ENCODE assay signal across 20 cellular contexts in genomic region chr14:94109915-94110250, GRCh38. TPM values are rescaled to one million over a fixed set of nuclear protein-coding genes. Genes with fewer than 3 reads are reported as not detected.
A peak's percentile ranks its signal among the peaks of the same experiment; 100 is the strongest.
DNase-seq lines count a peak whose midpoint lies in the region; ATAC-seq and TF ChIP-seq lines count a peak whose summit lies in the region.
"Had no signal": no experiment of that assay in that cellular context is flagged by ENCODE, and none has a peak within 500 bp of the region (broad histone marks: within the 10 kb centered on the region; RNA-seq: fewer than 3 reads in every experiment).

No MANE protein-coding gene starts in this region.

- TF ChIP-seq POLR2A in tibial nerve (IDR thresholded peaks at IDR 0.05), result no peak

- no peaks in the 10 kb centered on the region for H3K27me3 Mint-ChIP-seq in activated CD8-positive, alpha-beta T cell treated with anti-CD3 and anti-CD28 coated beads, Interleukin-2, amount 10 ng/mL, durations not matched to agents 7 days and 5 days (ENCODE audit: low read depth)
- H3K27me3 Mint-ChIP-seq in activated CD8-positive, alpha-beta T cell treated with anti-CD3 and anti-CD28 coated beads for 36 hours, result no peaks in the 10 kb centered on the region

- DNase-seq in activated CD8-positive, alpha-beta T cell treated with anti-CD3 and anti-CD28 coated beads, Interleukin-2, amount 10 ng/mL, durations not matched to agents 7 days and 5 days, result no peak
- DNase-seq in activated CD8-positive, alpha-beta T cell treated with anti-CD3 and anti-CD28 coated beads for 36 hours, result no peak
- DNase-seq in ecto neural progenitor cell (ENCODE audit: low spot score) (peak; percentile 30), tibial nerve (ENCODE audit: low spot score in 2 of 2) (no peak), epidermal melanocyte (ENCODE audit: insufficient read length, low spot score) (no peak), ACHN (no peak), NCI-H2171 treated with DMSO at 0.1 percent for 48 hours (lab: John Stamatoyannopoulos, UW) (no peak)
- DNase-seq: activated CD4-positive, alpha-beta T cell treated with anti-CD3 and anti-CD28 coated beads for 48 hours; CD4-positive, CD25-positive, alpha-beta regulatory T cell; Karpas-422; kidney; NCI-H1436; NCI-H345; posterior cingulate gyrus; SJCRH30 had no signal

- CTCF ChIA-PET in activated CD8-positive, alpha-beta T cell treated with anti-CD3 and anti-CD28 coated beads, Interleukin-2, amount 10 ng/mL, durations not matched to agents 7 days and 5 days (lab: Charles Lee), result no interaction called here
- CTCF ChIA-PET in activated CD8-positive, alpha-beta T cell treated with anti-CD3 and anti-CD28 coated beads for 36 hours (lab: Charles Lee), result interaction anchor here (1.2 kb wide), 1 partner anchor 10 kb away, joined by 3 read pairs; no protein-coding TSS in a partner anchor

- ATAC-seq in activated CD8-positive, alpha-beta T cell treated with anti-CD3 and anti-CD28 coated beads, Interleukin-2, amount 10 ng/mL, durations not matched to agents 7 days and 5 days, result no peak
- ATAC-seq in activated CD8-positive, alpha-beta T cell treated with anti-CD3 and anti-CD28 coated beads for 36 hours, result no peak

- H3K4me3 ChIP-seq in muscle layer of duodenum (ENCODE audit: low read depth in 1 of 2, low read length in 2 of 2) (no peak overlapping the region), tibial nerve (peak overlapping the region in 1 of 4 donors; percentile 56)
- H3K4me3 ChIP-seq: A549, GM23248, SJCRH30 had no signal

- no peak for TF ChIP-seq CTCF in activated CD8-positive, alpha-beta T cell treated with anti-CD3 and anti-CD28 coated beads for 36 hours (IDR thresholded peaks at IDR 0.05)
- TF ChIP-seq CTCF in tibial nerve (IDR thresholded peaks at IDR 0.05), result no peak

- H3K9me3 ChIP-seq in muscle layer of duodenum (ENCODE audit: control insufficient read depth in 1 of 2, low read length in 2 of 2) (no peaks in the 10 kb centered on the region), tibial nerve (no peaks in the 10 kb centered on the region)
- H3K9me3 ChIP-seq: A549, mucosa of descending colon, SJCRH30 had no signal

- no peaks in the 10 kb centered on the region for H3K36me3 ChIP-seq in muscle layer of duodenum (ENCODE audit: control insufficient read depth in 1 of 2, insufficient read depth in 2 of 2, low read length in 2 of 2)
- H3K36me3 ChIP-seq in tibial nerve, result no peaks in the 10 kb centered on the region
- H3K36me3 ChIP-seq: SJCRH30 had no signal

- in situ Hi-C loops in ACHN (cut with HindIII; ENCODE audit: low pct_ligation_motif_present, low pct_unique_long_range_greater_than_20kb, low sequenced_read_pairs), result no loop called here

- intact Hi-C loops in activated CD8-positive, alpha-beta T cell treated with anti-CD3 and anti-CD28 coated beads for 36 hours (cut with micrococcal nuclease), result no loop called here

- no peaks in the 10 kb centered on the region for H3K9me3 Mint-ChIP-seq in activated CD8-positive, alpha-beta T cell treated with anti-CD3 and anti-CD28 coated beads, Interleukin-2, amount 10 ng/mL, durations not matched to agents 7 days and 5 days (ENCODE audit: insufficient read depth)
- no peaks in the 10 kb centered on the region for H3K9me3 Mint-ChIP-seq in activated CD8-positive, alpha-beta T cell treated with anti-CD3 and anti-CD28 coated beads for 36 hours
- H3K9me3 Mint-ChIP-seq: CD4-positive, CD25-positive, alpha-beta regulatory T cell had no signal

- peaks cover 33% of the 10 kb centered on the region for H3K4me1 Mint-ChIP-seq in activated CD8-positive, alpha-beta T cell treated with anti-CD3 and anti-CD28 coated beads, Interleukin-2, amount 10 ng/mL, durations not matched to agents 7 days and 5 days (ENCODE audit: low read depth)
- H3K4me1 Mint-ChIP-seq in activated CD8-positive, alpha-beta T cell treated with anti-CD3 and anti-CD28 coated beads for 36 hours (ENCODE audit: low read depth), result no peaks in the 10 kb centered on the region

- 83 to 92% methylated on average over 2 of the region's 2 CpGs for WGBS in tibial nerve, 2 donors

- H3K4me3 Mint-ChIP-seq in activated CD8-positive, alpha-beta T cell treated with anti-CD3 and anti-CD28 coated beads, Interleukin-2, amount 10 ng/mL, durations not matched to agents 7 days and 5 days, result no peak overlapping the region
- H3K4me3 Mint-ChIP-seq in activated CD8-positive, alpha-beta T cell treated with anti-CD3 and anti-CD28 coated beads for 36 hours, result no peak overlapping the region
- H3K4me3 Mint-ChIP-seq: CD4-positive, CD25-positive, alpha-beta regulatory T cell had no signal

- peak overlapping the region; percentile 64 for H3K27ac Mint-ChIP-seq in activated CD8-positive, alpha-beta T cell treated with anti-CD3 and anti-CD28 coated beads, Interleukin-2, amount 10 ng/mL, durations not matched to agents 7 days and 5 days
- no peak overlapping the region for H3K27ac Mint-ChIP-seq in activated CD8-positive, alpha-beta T cell treated with anti-CD3 and anti-CD28 coated beads for 36 hours
- H3K27ac Mint-ChIP-seq: CD4-positive, CD25-positive, alpha-beta regulatory T cell had no signal

- POLR2A ChIA-PET in activated CD8-positive, alpha-beta T cell treated with anti-CD3 and anti-CD28 coated beads, Interleukin-2, amount 10 ng/mL, durations not matched to agents 7 days and 5 days (lab: Charles Lee), result no interaction called here
- POLR2A ChIA-PET in activated CD8-positive, alpha-beta T cell treated with anti-CD3 and anti-CD28 coated beads for 36 hours (lab: Charles Lee), result no interaction called here

- no peak for TF ChIP-seq EP300 in tibial nerve (IDR thresholded peaks at IDR 0.05)

- H3K36me3 Mint-ChIP-seq in activated CD8-positive, alpha-beta T cell treated with anti-CD3 and anti-CD28 coated beads, Interleukin-2, amount 10 ng/mL, durations not matched to agents 7 days and 5 days (ENCODE audit: low read depth), result peaks cover 10% of the 10 kb centered on the region
- H3K36me3 Mint-ChIP-seq in activated CD8-positive, alpha-beta T cell treated with anti-CD3 and anti-CD28 coated beads for 36 hours (ENCODE audit: low read depth), result no peaks in the 10 kb centered on the region
- H3K36me3 Mint-ChIP-seq: CD4-positive, CD25-positive, alpha-beta regulatory T cell had no signal

- H3K27me3 ChIP-seq in muscle layer of duodenum (ENCODE audit: low read depth, low read length), result no peaks in the 10 kb centered on the region
- no peaks in the 10 kb centered on the region for H3K27me3 ChIP-seq in tibial nerve
- H3K27me3 ChIP-seq: SJCRH30 had no signal

- peak overlapping the region; percentile 83 for H3K27ac ChIP-seq in muscle layer of duodenum (ENCODE audit: low read length)
- H3K27ac ChIP-seq in tibial nerve, result peak overlapping the region; percentile 84 to 94 (median 88)
- H3K27ac ChIP-seq: A549, epithelial cell of prostate, GM23248, SJCRH30 had no signal

- peaks cover 2 to 4% of the 10 kb centered on the region in 2 donors for H3K4me1 ChIP-seq in muscle layer of duodenum (ENCODE audit: control insufficient read depth in 1 of 2, insufficient read depth in 2 of 2, low read length in 2 of 2)
- peaks cover 0 to 36% (median 10%) of the 10 kb centered on the region in 4 donors for H3K4me1 ChIP-seq in tibial nerve
- H3K4me1 ChIP-seq: A549, SJCRH30 had no signal

RNA-seq across cellular contexts. Expression of gene IFI27, which starts 0.7 kb away (rescaled TPM):
- total RNA-seq in activated CD8-positive, alpha-beta T cell treated with anti-CD3 and anti-CD28 coated beads, Interleukin-2, amount 10 ng/mL, durations not matched to agents 7 days and 5 days, result 100 to 1,000 TPM; 116 to 129 TPM
- 1 to 10 TPM in 1 of 2 experiments, under 1 TPM in 1; 0.86 to 4.1 TPM for total RNA-seq in activated CD8-positive, alpha-beta T cell treated with anti-CD3 and anti-CD28 coated beads for 36 hours
- total RNA-seq in tibial nerve, result 100 to 1,000 TPM; 118 to 502 (median 368) TPM
- total RNA-seq: GM23248 had no signal

RNA-seq across cellular contexts. Expression of gene IFI27L2, which starts 19.5 kb away (rescaled TPM):
- 10 to 100 TPM; 65.2 to 74.6 TPM for total RNA-seq in activated CD8-positive, alpha-beta T cell treated with anti-CD3 and anti-CD28 coated beads, Interleukin-2, amount 10 ng/mL, durations not matched to agents 7 days and 5 days
- total RNA-seq in activated CD8-positive, alpha-beta T cell treated with anti-CD3 and anti-CD28 coated beads for 36 hours, result 10 to 100 TPM; 43.0 to 44.5 TPM
- 100 to 1,000 TPM in 3 of 4 donors, 10 to 100 TPM in 1; 76.8 to 146 (median 129) TPM for total RNA-seq in tibial nerve

RNA-seq across cellular contexts. Expression of gene IFI27L1, which starts 28.8 kb away (rescaled TPM):
- 10 to 100 TPM; 34.7 to 41.3 TPM for total RNA-seq in activated CD8-positive, alpha-beta T cell treated with anti-CD3 and anti-CD28 coated beads, Interleukin-2, amount 10 ng/mL, durations not matched to agents 7 days and 5 days
- 10 to 100 TPM; 21.9 to 23.3 TPM for total RNA-seq in activated CD8-positive, alpha-beta T cell treated with anti-CD3 and anti-CD28 coated beads for 36 hours
- total RNA-seq in tibial nerve, result 10 to 100 TPM in 2 of 4 donors, 1 to 10 TPM in 2; 2.7 to 14.6 (median 7.2) TPM

RNA-seq across cellular contexts. Expression of gene DDX24, which starts 28.9 kb away (rescaled TPM):
- 100 to 1,000 TPM; 172 to 184 TPM for total RNA-seq in activated CD8-positive, alpha-beta T cell treated with anti-CD3 and anti-CD28 coated beads, Interleukin-2, amount 10 ng/mL, durations not matched to agents 7 days and 5 days
- 100 to 1,000 TPM; 272 to 275 TPM for total RNA-seq in activated CD8-positive, alpha-beta T cell treated with anti-CD3 and anti-CD28 coated beads for 36 hours
- 100 to 1,000 TPM; 116 to 170 (median 151) TPM for total RNA-seq in tibial nerve

Comparison
In these comparisons a context has a peak if more than half of its experiments do, and no peak if none do; other contexts are left out.
1. RNA of gene IFI27, which starts 0.7 kb away (total RNA-seq): 118 to 502 TPM in tibial nerve and 116 to 129 TPM in activated CD8-positive, alpha-beta T cell treated with anti-CD3 and anti-CD28 coated beads, Interleukin-2, amount 10 ng/mL, durations not matched to agents 7 days and 5 days; 0.86 to 4.1 TPM in activated CD8-positive, alpha-beta T cell treated with anti-CD3 and anti-CD28 coated beads for 36 hours; every median in the first group is over 10 times any median in the second.